ENCODE assay signal across 9 cellular contexts in the genomic region with DNA sequence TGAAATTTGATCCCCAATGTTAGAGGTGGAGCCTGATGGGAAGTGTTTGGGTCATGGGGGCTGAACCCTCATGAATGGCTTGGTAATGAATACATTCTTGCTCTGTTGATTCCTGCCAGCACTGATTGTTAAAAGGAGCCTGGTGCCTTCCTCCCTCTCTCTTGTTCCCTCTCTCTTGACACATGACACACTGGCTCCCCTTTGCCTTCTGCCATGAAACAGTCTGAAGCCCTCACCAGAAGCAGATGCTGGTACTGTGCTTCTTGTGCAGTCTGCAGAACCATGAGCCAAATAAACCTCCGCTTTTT. TPM values are rescaled to one million over a fixed set of nuclear protein-coding genes. Genes with fewer than 3 reads are reported as not detected.
DNase-seq lines count a peak whose midpoint lies in the region; ATAC-seq, FAIRE-seq and TF ChIP-seq lines count a peak whose summit lies in the region.
"Had no signal": no experiment of that assay in that cellular context is flagged by ENCODE, and none has a peak within 500 bp of the region (broad histone marks: within the 10 kb centered on the region; RNA-seq: fewer than 3 reads in every experiment).

No MANE protein-coding gene starts in this region.

- DNase-seq in CD14-positive monocyte (ENCODE audit: low spot score) (no peak), endothelial cell of umbilical vein (ENCODE audit: low read depth, low spot score) (peak; percentile 5), stomach (no peak), SKM-1 (lab: John Stamatoyannopoulos, UW; ENCODE audit: unreplicated experiment) (no peak), NCI-H526 (lab: John Stamatoyannopoulos, UW) (no peak), esophagus muscularis mucosa (ENCODE audit: extremely low spot score) (no peak)

- ATAC-seq in GM21515 (IDR thresholded peaks at IDR 0.05; ENCODE audit: unreplicated experiment): peak; percentile 19

- no peaks in the 10 kb centered on the region for H3K36me3 ChIP-seq in KMS-11 (ENCODE audit: insufficient read depth)
- no peaks in the 10 kb centered on the region for H3K36me3 ChIP-seq in endothelial cell of umbilical vein (ENCODE audit: control insufficient read depth in 2 of 2, extremely low read depth in 1 of 2, insufficient read depth in 2 of 2, low read length in 2 of 2)
- no peaks in the 10 kb centered on the region for H3K36me3 ChIP-seq in stomach
- H3K36me3 ChIP-seq in esophagus muscularis mucosa: no peaks in the 10 kb centered on the region

- H3K4me3 ChIP-seq in KMS-11 (IDR thresholded peaks at IDR 0.05; ENCODE audit: insufficient read depth, low read depth, low read length) (no peak overlapping the region), endothelial cell of umbilical vein (replicated peaks in 1 of 3; ENCODE audit: insufficient read depth in 1 of 3, low read depth in 1 of 3, low read length in 3 of 3) (no peak overlapping the region), stomach (no peak overlapping the region), esophagus muscularis mucosa (no peak overlapping the region)

- H3K36me3 Mint-ChIP-seq in CD14-positive monocyte: no peaks in the 10 kb centered on the region

- POLR2A ChIA-PET in endothelial cell of umbilical vein (lab: Charles Lee): no interaction called here

- H2AFZ ChIP-seq in KMS-11 (ENCODE audit: low read depth) (peak overlapping the region; percentile 65), endothelial cell of umbilical vein (ENCODE audit: low read depth, low read length) (no peak overlapping the region)

- H3K9me3 Mint-ChIP-seq in CD14-positive monocyte: peaks cover 0 to 1% (median 0%) of the 10 kb centered on the region in 7 donors

- H3K27ac Mint-ChIP-seq in CD14-positive monocyte: peak overlapping the region; percentile 87 to 94 (median 92)

- no peaks in the 10 kb centered on the region for H3K9me3 ChIP-seq in endothelial cell of umbilical vein (replicated peaks; ENCODE audit: control insufficient read depth, insufficient read depth, low read length)
- no peaks in the 10 kb centered on the region for H3K9me3 ChIP-seq in stomach
- no peaks in the 10 kb centered on the region for H3K9me3 ChIP-seq in esophagus muscularis mucosa

- CTCF ChIA-PET in endothelial cell of umbilical vein (lab: Charles Lee): interaction anchor here (0.8 kb wide), 1 partner anchor 26 kb away, joined by 3 read pairs; no protein-coding TSS in a partner anchor

- TF ChIP-seq POLR2A in endothelial cell of umbilical vein (IDR thresholded peaks at IDR 0.05; ENCODE audit: low read depth, low read length) (no peak), stomach (IDR thresholded peaks at IDR 0.05) (no peak), esophagus muscularis mucosa (IDR thresholded peaks at IDR 0.05; ENCODE audit: low read depth) (no peak)

- TF ChIP-seq EP300 in stomach (IDR thresholded peaks at IDR 0.05) (no peak), esophagus muscularis mucosa (IDR thresholded peaks at IDR 0.05) (no peak)

- no peak for FAIRE-seq in endothelial cell of umbilical vein (lab: Jason Lieb, UNC)
- FAIRE-seq: colon had no signal

- no peaks in the 10 kb centered on the region for H3K79me2 ChIP-seq in KMS-11 (ENCODE audit: insufficient read depth, low read depth)
- H3K79me2 ChIP-seq in endothelial cell of umbilical vein (ENCODE audit: control insufficient read depth, insufficient read depth, low read length): no peaks in the 10 kb centered on the region

- H3K4me1 ChIP-seq in KMS-11 (ENCODE audit: low read depth, poor library complexity, severe bottlenecking): peaks cover 16% of the 10 kb centered on the region
- H3K4me1 ChIP-seq in endothelial cell of umbilical vein (ENCODE audit: control insufficient read depth, extremely low read depth, insufficient read depth, low read length): peaks cover 2% of the 10 kb centered on the region
- H3K4me1 ChIP-seq in stomach: peaks cover 0 to 27% (median 16%) of the 10 kb centered on the region in 4 donors
- H3K4me1 ChIP-seq in esophagus muscularis mucosa: peaks cover 21 to 32% (median 24%) of the 10 kb centered on the region in 4 donors

- no peaks in the 10 kb centered on the region for H3K27me3 Mint-ChIP-seq in CD14-positive monocyte (ENCODE audit: low read depth in 3 of 3)

- no TSS peak for BruUV-seq in endothelial cell of umbilical vein (replicated peaks; lab: Mats Ljungman, UMichigan)

- dilution Hi-C loops in endothelial cell of umbilical vein (cut with MboI; ENCODE audit: extremely low pct_ligation_motif_present, low sequenced_read_pairs): no loop called here

- no peaks in the 10 kb centered on the region for H4K20me1 ChIP-seq in KMS-11 (ENCODE audit: insufficient read depth)
- no peaks in the 10 kb centered on the region for H4K20me1 ChIP-seq in endothelial cell of umbilical vein (replicated peaks; ENCODE audit: control insufficient read depth, extremely low read depth, insufficient read depth, low read length)

- TF ChIP-seq CTCF in CD14-positive monocyte (IDR thresholded peaks at IDR 0.05) (no peak), KMS-11 (conservative IDR thresholded peaks at IDR 0.05; ENCODE audit: low read depth, low read length) (no peak), endothelial cell of umbilical vein (IDR thresholded peaks at IDR 0.05; ENCODE audit: extremely low read depth in 1 of 2, insufficient read depth in 1 of 2, low read depth in 1 of 2, low read length in 2 of 2) (no peak), stomach (IDR thresholded peaks at IDR 0.05) (no peak), esophagus muscularis mucosa (IDR thresholded peaks at IDR 0.05) (no peak)

- H3K9me1 ChIP-seq in endothelial cell of umbilical vein (replicated peaks; ENCODE audit: control insufficient read depth, extremely low read depth, insufficient read depth, low read length): no peaks in the 10 kb centered on the region

- H3K27me3 ChIP-seq in KMS-11 (ENCODE audit: insufficient read depth, low read depth): no peaks in the 10 kb centered on the region
- peaks cover 0 to 6% of the 10 kb centered on the region in 2 experiments for H3K27me3 ChIP-seq in endothelial cell of umbilical vein (ENCODE audit: control insufficient read depth in 2 of 2, insufficient read depth in 2 of 2, low read length in 2 of 2)
- H3K27me3 ChIP-seq in stomach: no peaks in the 10 kb centered on the region
- H3K27me3 ChIP-seq in esophagus muscularis mucosa: no peaks in the 10 kb centered on the region

- peak overlapping the region in 1 of 2 donors; percentile 31 for H3K4me3 Mint-ChIP-seq in CD14-positive monocyte

- intact Hi-C loops in CD14-positive monocyte (cut with micrococcal nuclease) (loop anchor here in 1 of 2 donors (2.0 kb wide), 1 partner anchor 29 kb away; no protein-coding TSS in a partner anchor), endothelial cell of umbilical vein (cut with micrococcal nuclease) (no loop called here), stomach (cut with DNase I; ENCODE audit: low total_unique reads) (no loop called here), esophagus muscularis mucosa (cut with DNase I) (no loop called here)

- peaks cover 28% of the 10 kb centered on the region for H3K4me1 Mint-ChIP-seq in CD14-positive monocyte

- peak overlapping the region; percentile 16; the same call in 1 of the 2 replicates for H3K9ac ChIP-seq in KMS-11
- no peak overlapping the region for H3K9ac ChIP-seq in endothelial cell of umbilical vein (replicated peaks; ENCODE audit: extremely low read depth, insufficient read depth, low read length)

- H3K27ac ChIP-seq in KMS-11: no peak overlapping the region; the same call in 1 of the 2 replicates
- no peak overlapping the region for H3K27ac ChIP-seq in endothelial cell of umbilical vein (ENCODE audit: insufficient read depth, low read depth, low read length)
- peak overlapping the region in 3 of 5 donors; percentile 43 to 52 (median 49) for H3K27ac ChIP-seq in stomach
- H3K27ac ChIP-seq in esophagus muscularis mucosa (replicated peaks in 1 of 4): peak overlapping the region in 1 of 4 donors; percentile 9

- 78 to 95% (median 88%) methylated on average over 1 of the region's 1 CpG for WGBS in stomach, 5 donors
- 100% methylated on average over 1 of the region's 1 CpG for WGBS in esophagus muscularis mucosa

- H3K4me2 ChIP-seq in KMS-11: peak overlapping the region; percentile 18; the same call in 1 of the 2 replicates
- H3K4me2 ChIP-seq in endothelial cell of umbilical vein (ENCODE audit: insufficient read depth, low read length): no peak overlapping the region

TF ChIP-seq in endothelial cell of umbilical vein, 7 proteins besides CTCF, POLR2A, EP300 and RAD21:
- no peak for TF ChIP-seq MYC (IDR thresholded peaks at IDR 0.05; ENCODE audit: low read depth, low read length)
- no peak for TF ChIP-seq EZH2 (IDR thresholded peaks at IDR 0.05; ENCODE audit: borderline replicate concordance, low read depth, low read length, severe bottlenecking)

RNA-seq across cellular contexts. Expression of a gene that starts 30.6 kb away (rescaled TPM):
- polyA plus RNA-seq in CD14-positive monocyte (1 to 10 TPM; 1.4 to 2.0 TPM), endothelial cell of umbilical vein (14.6 and 15.1 TPM in 2 replicates), stomach (10 to 100 TPM in 1 of 3 donors, 1 to 10 TPM in 2; 4.5 to 11.3 (median 6.7) TPM)
- total RNA-seq in endothelial cell of umbilical vein (24.3 and 25.2 TPM in 2 replicates), stomach (10 to 100 TPM in 4 of 5 donors, under 1 TPM in 1; 0.87 to 42.2 (median 32.1) TPM), esophagus muscularis mucosa (10 to 100 TPM; 25.0 to 34.1 (median 28.1) TPM)
- 13.9 and 14.7 TPM in 2 replicates for polyA plus RNA-seq in endothelial cell of umbilical vein (2011; cell fraction: cytosol; rRNA removed)
- polyA plus RNA-seq in endothelial cell of umbilical vein (2011; cell fraction: nucleus; rRNA removed): 21.4 and 26.4 TPM in 2 replicates
- 14.7 and 16.5 TPM in 2 replicates for polyA plus RNA-seq in endothelial cell of umbilical vein (2012)
- 29.2 and 32.3 TPM in 2 replicates for polyA minus RNA-seq in endothelial cell of umbilical vein
- 12.4 TPM for polyA minus RNA-seq in endothelial cell of umbilical vein (2011; cell fraction: cytosol; rRNA and poly(A)+ RNA removed)
- polyA minus RNA-seq in endothelial cell of umbilical vein (2011; cell fraction: nucleus; rRNA and poly(A)+ RNA removed): 91.9 and 129 TPM in 2 replicates

Comparison
In these comparisons a context has a peak if more than half of its experiments do, and no peak if none do; other contexts are left out.
1. H3K27ac ChIP-seq: peak in stomach (3 of 5); none in KMS-11 (single experiment) and endothelial cell of umbilical vein (single experiment).